Comparison of ENCODE assay signal across 25 cellular contexts in the genomic region with DNA sequence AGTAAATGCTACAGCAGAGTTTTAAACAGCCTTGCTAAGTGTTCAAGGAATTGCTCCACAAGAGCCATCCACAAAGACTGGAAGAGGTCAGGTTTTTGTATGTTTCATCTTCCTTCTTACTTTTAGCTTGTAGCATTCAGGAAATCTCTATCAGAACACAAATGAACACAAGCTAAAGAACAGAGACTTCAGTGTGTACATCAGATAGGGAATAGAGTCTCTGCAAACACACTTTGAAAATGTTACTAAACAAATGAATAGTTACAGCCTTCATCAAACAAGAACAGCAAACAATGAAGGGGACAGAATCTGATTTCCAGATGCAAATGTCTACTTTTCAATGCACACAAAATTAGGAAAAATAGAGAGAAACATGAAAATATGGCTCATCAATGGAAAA. TPM values are rescaled to one million over a fixed set of nuclear protein-coding genes. Genes with fewer than 3 reads are reported as not detected.
"Had no signal": no experiment of that assay in that cellular context is flagged by ENCODE, and none has a peak within 500 bp of the region (broad histone marks: within the 10 kb centered on the region; RNA-seq: fewer than 3 reads in every experiment).

No MANE protein-coding gene starts in this region.

- ATAC-seq: K562 had no signal

- H3K4me3 ChIP-seq: K562, SJSA1, SK-N-MC had no signal

- H3K4me1 ChIP-seq: SJSA1 had no signal

- H3K27ac ChIP-seq: KMS-11, SJSA1, SK-N-MC had no signal

- H3K27me3 Mint-ChIP-seq: IgD-negative memory B cell had no signal

- H3K27ac Mint-ChIP-seq: IgD-negative memory B cell had no signal

- H3K27me3 ChIP-seq: SJSA1 had no signal

- DNase-seq: Kasumi-1, MV-4-11, NCI-H1092, NCI-H1105 treated with DMSO at 0.1 percent for 48 hours, NCI-H1417 treated with DMSO at 0.1 percent for 48 hours, NCI-H146, NCI-H1694 treated with DMSO at 0.1 percent for 48 hours, NCI-H1930, NCI-H2081, NCI-H2107, NCI-H2227 treated with DMSO at 0.1 percent for 48 hours, NCI-H446, NCI-H510A, NCI-H524 treated with DMSO at 0.1 percent for 48 hours, NCI-H69, NCI-H774, Right ventricle myocardium superior, RPMI8226, SIG-M5 had no signal

- H3K36me3 ChIP-seq: SJSA1 had no signal

RNA-seq across cellular contexts. Expression of gene ZNF563, which starts 7.7 kb away (rescaled TPM):
- total RNA-seq: HT1080 had no signal
